ENCODE assay signal across 10 cellular contexts in genomic region chr2:224579411-224579810, GRCh38. TPM values are rescaled to one million over a fixed set of nuclear protein-coding genes. Genes with fewer than 3 reads are reported as not detected.
DNase-seq lines count a peak whose midpoint lies in the region; ATAC-seq and TF ChIP-seq lines count a peak whose summit lies in the region.
"Had no signal": no experiment of that assay in that cellular context is flagged by ENCODE, and none has a peak within 500 bp of the region (broad histone marks: within the 10 kb centered on the region; RNA-seq: fewer than 3 reads in every experiment).

No MANE protein-coding gene starts in this region.

- H3K79me2 ChIP-seq in SK-N-SH (ENCODE audit: insufficient read depth), result peaks cover 100% of the 10 kb centered on the region

- no peak for TF ChIP-seq EP300 in SK-N-SH (IDR thresholded peaks at IDR 0.05; ENCODE audit: borderline replicate concordance in 1 of 2, low read depth in 1 of 2, low read length in 1 of 2)

- H3K27me3 Mint-ChIP-seq in activated CD4-positive, alpha-beta T cell treated with anti-CD3 and anti-CD28 coated beads for 36 hours, result no peaks in the 10 kb centered on the region
- no peaks in the 10 kb centered on the region for H3K27me3 Mint-ChIP-seq in progenitor cell of endocrine pancreas

- CTCF ChIA-PET in activated CD4-positive, alpha-beta T cell treated with anti-CD3 and anti-CD28 coated beads for 36 hours (lab: Charles Lee), result interaction anchor here (0.6 to 2.0 kb wide), 6 partner anchors 9 to 68 kb away, joined by 3 to 6 read pairs (median 4); no protein-coding TSS in a partner anchor
- CTCF ChIA-PET in SK-N-SH (lab: Yijun Ruan, JAX), result interaction anchor here (1.0 to 1.4 kb wide), 2 partner anchors 9 to 67 kb away, joined by 4 read pairs; no protein-coding TSS in a partner anchor

- H3K4me3 Mint-ChIP-seq in activated CD4-positive, alpha-beta T cell treated with anti-CD3 and anti-CD28 coated beads for 36 hours, result peak overlapping the region; percentile 57
- H3K4me3 Mint-ChIP-seq in progenitor cell of endocrine pancreas (ENCODE audit: low read depth), result no peak overlapping the region

- peak overlapping the region; percentile 31; the same call in 1 of the 2 replicates for H3K4me2 ChIP-seq in SK-N-SH

- H3K9ac ChIP-seq in SK-N-SH, result no peak overlapping the region

- peaks cover 32% of the 10 kb centered on the region for H3K36me3 Mint-ChIP-seq in activated CD4-positive, alpha-beta T cell treated with anti-CD3 and anti-CD28 coated beads for 36 hours (ENCODE audit: low read depth)
- H3K36me3 Mint-ChIP-seq in progenitor cell of endocrine pancreas (ENCODE audit: insufficient read depth), result peaks cover 3% of the 10 kb centered on the region

- DNase-seq in activated CD4-positive, alpha-beta T cell treated with anti-CD3 and anti-CD28 coated beads for 36 hours, result no peak
- DNase-seq in activated CD4-positive, alpha-beta T cell treated with anti-CD3 and anti-CD28 coated beads, Interleukin-2, amount 50 U/mL, for 1 hour, result no peak
- DNase-seq in SK-N-SH, result no peak
- peak; percentile 25 for DNase-seq in epithelial cell of esophagus (ENCODE audit: low read depth)
- no peak for DNase-seq in progenitor cell of endocrine pancreas (ENCODE audit: low spot score, unreplicated experiment)
- DNase-seq in prostate gland (ENCODE audit: low spot score), result no peak
- DNase-seq in activated effector memory CD4-positive, alpha-beta T cell treated with Interleukin-2 at 50 U/mL for 16 hours, result no peak
- DNase-seq in NCI-H1436 (lab: John Stamatoyannopoulos, UW), result no peak
- DNase-seq: cerebellar nuclear complex; stimulated activated CD8-positive, alpha-beta memory T cell treated with anti-CD3 and anti-CD28 coated beads, Interleukin-4, amount 100 ng/mL, for 48 hours had no signal

- no peak overlapping the region for H2AFZ ChIP-seq in SK-N-SH (ENCODE audit: low read depth)

- H3K27me3 ChIP-seq in SK-N-SH (ENCODE audit: insufficient read depth) (no peaks in the 10 kb centered on the region), prostate gland (replicated peaks; ENCODE audit: insufficient read depth) (no peaks in the 10 kb centered on the region)

- H3K27ac Mint-ChIP-seq in activated CD4-positive, alpha-beta T cell treated with anti-CD3 and anti-CD28 coated beads for 36 hours, result peak overlapping the region; percentile 55
- peak overlapping the region; percentile 33 for H3K27ac Mint-ChIP-seq in progenitor cell of endocrine pancreas

- H4K20me1 ChIP-seq in SK-N-SH (ENCODE audit: insufficient read depth), result peaks cover 100% of the 10 kb centered on the region

- no peak for ATAC-seq in activated CD4-positive, alpha-beta T cell treated with anti-CD3 and anti-CD28 coated beads for 36 hours

- H3K36me3 ChIP-seq in SK-N-SH (replicated peaks in 1 of 2; ENCODE audit: control insufficient read depth in 1 of 2, insufficient read depth in 2 of 2, low read length in 1 of 2) (peaks cover 0 to 6% of the 10 kb centered on the region in 2 experiments), prostate gland (no peaks in the 10 kb centered on the region)

- H3K4me1 Mint-ChIP-seq in activated CD4-positive, alpha-beta T cell treated with anti-CD3 and anti-CD28 coated beads for 36 hours, result peaks cover 74% of the 10 kb centered on the region
- H3K4me1 Mint-ChIP-seq in progenitor cell of endocrine pancreas (ENCODE audit: low read depth), result peaks cover 40% of the 10 kb centered on the region

- H3K4me1 ChIP-seq in SK-N-SH (ENCODE audit: control insufficient read depth in 1 of 2, insufficient read depth in 2 of 2, low read depth in 1 of 2, low read length in 1 of 2), result peaks cover 11 to 12% of the 10 kb centered on the region in 2 experiments; a peak in 3 of 4 replicates
- peaks cover 7% of the 10 kb centered on the region for H3K4me1 ChIP-seq in prostate gland (replicated peaks)

- H3K4me3 ChIP-seq in SK-N-SH (ENCODE audit: low read depth in 2 of 2, low read length in 1 of 2) (no peak overlapping the region), epithelial cell of esophagus (ENCODE audit: low read length) (no peak overlapping the region), prostate gland (no peak overlapping the region)

- TF ChIP-seq POLR2A in prostate gland (IDR thresholded peaks at IDR 0.05), result no peak

- TF ChIP-seq RAD21 in SK-N-SH (IDR thresholded peaks at IDR 0.05; ENCODE audit: low read length), result no peak

- intact Hi-C loops in activated CD4-positive, alpha-beta T cell treated with anti-CD3 and anti-CD28 coated beads for 36 hours (cut with DNase I, micrococcal nuclease), result loop anchor here in 1 of 2 experiments (10.0 kb wide), 1 partner anchor 1925 kb away; the partner anchor contains the start of gene FARSB
- intact Hi-C loops in prostate gland (cut with DNase I), result no loop called here

- H3F3A ChIP-seq in SK-N-SH (replicated peaks; ENCODE audit: insufficient read depth), result peaks cover 11% of the 10 kb centered on the region

- H3K9me3 ChIP-seq in SK-N-SH (no peaks in the 10 kb centered on the region), prostate gland (no peaks in the 10 kb centered on the region)

- POLR2A ChIA-PET in activated CD4-positive, alpha-beta T cell treated with anti-CD3 and anti-CD28 coated beads for 36 hours (lab: Charles Lee), result interaction anchor here (0.6 to 1.3 kb wide), 5 partner anchors 13 to 414 kb away, joined by 3 to 6 read pairs (median 3); no protein-coding TSS in a partner anchor
- POLR2A ChIA-PET in SK-N-SH (lab: Yijun Ruan, JAX), result no interaction called here

- TF ChIP-seq CTCF in SK-N-SH (IDR thresholded peaks at IDR 0.05) (no peak), epithelial cell of esophagus (IDR thresholded peaks at IDR 0.05; ENCODE audit: insufficient read depth, low read depth, low read length, missing control alignments) (no peak), progenitor cell of endocrine pancreas (IDR thresholded peaks at IDR 0.05; ENCODE audit: unreplicated experiment) (no peak), prostate gland (IDR thresholded peaks at IDR 0.05) (no peak)

- no peaks in the 10 kb centered on the region for H3K9me3 Mint-ChIP-seq in activated CD4-positive, alpha-beta T cell treated with anti-CD3 and anti-CD28 coated beads for 36 hours (ENCODE audit: low read depth)
- H3K9me3 Mint-ChIP-seq in progenitor cell of endocrine pancreas (ENCODE audit: low read depth), result no peaks in the 10 kb centered on the region

- peak overlapping the region in 1 of 2 experiments; percentile 2; a peak in 2 of 4 replicates for H3K27ac ChIP-seq in SK-N-SH (ENCODE audit: low read depth in 2 of 2, low read length in 1 of 2)
- no peak overlapping the region for H3K27ac ChIP-seq in prostate gland

- H3K9me2 ChIP-seq in SK-N-SH, result no peaks in the 10 kb centered on the region

- WGBS in SK-N-SH (ENCODE audit: low lambda C conversion rate), result 64% methylated on average over 2 of the region's 2 CpGs
- 7% methylated on average over 2 of the region's 2 CpGs for WGBS in prostate gland

TF ChIP-seq in SK-N-SH, 30 proteins besides CTCF, POLR2A, EP300 and RAD21:
- TF ChIP-seq, protein P1, sequence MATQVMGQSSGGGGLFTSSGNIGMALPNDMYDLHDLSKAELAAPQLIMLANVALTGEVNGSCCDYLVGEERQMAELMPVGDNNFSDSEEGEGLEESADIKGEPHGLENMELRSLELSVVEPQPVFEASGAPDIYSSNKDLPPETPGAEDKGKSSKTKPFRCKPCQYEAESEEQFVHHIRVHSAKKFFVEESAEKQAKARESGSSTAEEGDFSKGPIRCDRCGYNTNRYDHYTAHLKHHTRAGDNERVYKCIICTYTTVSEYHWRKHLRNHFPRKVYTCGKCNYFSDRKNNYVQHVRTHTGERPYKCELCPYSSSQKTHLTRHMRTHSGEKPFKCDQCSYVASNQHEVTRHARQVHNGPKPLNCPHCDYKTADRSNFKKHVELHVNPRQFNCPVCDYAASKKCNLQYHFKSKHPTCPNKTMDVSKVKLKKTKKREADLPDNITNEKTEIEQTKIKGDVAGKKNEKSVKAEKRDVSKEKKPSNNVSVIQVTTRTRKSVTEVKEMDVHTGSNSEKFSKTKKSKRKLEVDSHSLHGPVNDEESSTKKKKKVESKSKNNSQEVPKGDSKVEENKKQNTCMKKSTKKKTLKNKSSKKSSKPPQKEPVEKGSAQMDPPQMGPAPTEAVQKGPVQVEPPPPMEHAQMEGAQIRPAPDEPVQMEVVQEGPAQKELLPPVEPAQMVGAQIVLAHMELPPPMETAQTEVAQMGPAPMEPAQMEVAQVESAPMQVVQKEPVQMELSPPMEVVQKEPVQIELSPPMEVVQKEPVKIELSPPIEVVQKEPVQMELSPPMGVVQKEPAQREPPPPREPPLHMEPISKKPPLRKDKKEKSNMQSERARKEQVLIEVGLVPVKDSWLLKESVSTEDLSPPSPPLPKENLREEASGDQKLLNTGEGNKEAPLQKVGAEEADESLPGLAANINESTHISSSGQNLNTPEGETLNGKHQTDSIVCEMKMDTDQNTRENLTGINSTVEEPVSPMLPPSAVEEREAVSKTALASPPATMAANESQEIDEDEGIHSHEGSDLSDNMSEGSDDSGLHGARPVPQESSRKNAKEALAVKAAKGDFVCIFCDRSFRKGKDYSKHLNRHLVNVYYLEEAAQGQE (IDR thresholded peaks at IDR 0.05; ENCODE audit: low read depth, low read length), result peak; percentile 57; the same call in 1 of the 2 replicates
- no peak for TF ChIP-seq TCF12 (IDR thresholded peaks at IDR 0.05)
- no peak for TF ChIP-seq CHD2 (IDR thresholded peaks at IDR 0.05; ENCODE audit: low read length, partially characterized antibody)
- no peak for TF ChIP-seq RXRA (IDR thresholded peaks at IDR 0.05; ENCODE audit: borderline replicate concordance, low read depth)
- TF ChIP-seq RFX5 (IDR thresholded peaks at IDR 0.05; ENCODE audit: low read length), result no peak

RNA-seq across cellular contexts. Expression of gene CUL3, which starts 5.8 kb away (rescaled TPM):
- 10 to 100 TPM; 77.6 to 85.8 TPM for total RNA-seq in activated CD4-positive, alpha-beta T cell treated with anti-CD3 and anti-CD28 coated beads for 36 hours
- polyA plus RNA-seq in SK-N-SH (2012; rRNA removed), result 17.0 and 17.3 TPM in 2 replicates
- 27.3 and 34.3 TPM in 2 replicates for polyA plus RNA-seq in SK-N-SH (2012; cell fraction: cytosol; rRNA removed)
- polyA plus RNA-seq in SK-N-SH (2012; cell fraction: nucleus; rRNA removed), result 10.8 and 34.5 TPM in 2 replicates
- total RNA-seq in progenitor cell of endocrine pancreas, result 93.3 and 104 TPM in 2 replicates
- total RNA-seq in prostate gland, result 10 to 100 TPM; 69.2 to 90.5 TPM
